ENCODE assay signal across 1 cellular context in the genomic region with DNA sequence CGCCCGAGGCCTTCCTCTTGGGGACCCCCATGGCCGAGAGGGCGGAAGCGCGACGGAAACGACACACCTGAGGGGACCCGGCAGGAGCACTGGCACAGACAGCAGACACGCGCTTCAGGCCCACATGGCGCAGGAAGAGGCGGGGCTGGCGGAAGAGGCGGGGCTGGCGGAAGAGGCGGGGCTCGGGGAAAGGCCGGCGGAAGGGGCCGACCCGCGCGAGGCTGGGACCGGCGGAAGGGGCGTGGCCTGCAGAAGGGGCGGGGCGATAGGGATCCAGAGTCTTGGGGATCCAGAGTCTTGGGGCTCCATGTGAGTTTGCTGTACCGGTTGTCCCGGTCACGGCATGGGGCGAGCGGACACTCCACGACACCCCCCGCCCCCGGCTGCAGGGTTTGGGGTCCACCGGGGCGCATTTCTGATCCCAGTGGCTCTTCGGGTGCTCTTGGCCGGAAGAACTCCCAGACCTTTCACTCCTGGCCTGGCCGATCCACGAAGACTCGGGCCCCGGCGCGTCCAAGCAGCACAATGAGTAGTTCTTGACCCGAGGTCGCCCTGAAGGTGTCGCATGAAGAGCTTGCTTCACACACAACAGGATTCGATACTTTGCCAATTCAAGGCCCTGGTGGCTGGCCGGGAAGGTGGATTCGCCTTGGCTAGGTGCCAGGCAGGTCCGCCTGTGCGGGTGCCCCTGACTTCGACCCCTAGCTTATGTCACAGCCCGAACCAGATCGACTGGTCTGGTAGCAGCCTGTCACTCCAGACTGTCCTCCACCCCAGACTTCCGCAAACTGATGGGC.
TF ChIP-seq lines count a peak whose summit lies in the region.

A gene with protein sequence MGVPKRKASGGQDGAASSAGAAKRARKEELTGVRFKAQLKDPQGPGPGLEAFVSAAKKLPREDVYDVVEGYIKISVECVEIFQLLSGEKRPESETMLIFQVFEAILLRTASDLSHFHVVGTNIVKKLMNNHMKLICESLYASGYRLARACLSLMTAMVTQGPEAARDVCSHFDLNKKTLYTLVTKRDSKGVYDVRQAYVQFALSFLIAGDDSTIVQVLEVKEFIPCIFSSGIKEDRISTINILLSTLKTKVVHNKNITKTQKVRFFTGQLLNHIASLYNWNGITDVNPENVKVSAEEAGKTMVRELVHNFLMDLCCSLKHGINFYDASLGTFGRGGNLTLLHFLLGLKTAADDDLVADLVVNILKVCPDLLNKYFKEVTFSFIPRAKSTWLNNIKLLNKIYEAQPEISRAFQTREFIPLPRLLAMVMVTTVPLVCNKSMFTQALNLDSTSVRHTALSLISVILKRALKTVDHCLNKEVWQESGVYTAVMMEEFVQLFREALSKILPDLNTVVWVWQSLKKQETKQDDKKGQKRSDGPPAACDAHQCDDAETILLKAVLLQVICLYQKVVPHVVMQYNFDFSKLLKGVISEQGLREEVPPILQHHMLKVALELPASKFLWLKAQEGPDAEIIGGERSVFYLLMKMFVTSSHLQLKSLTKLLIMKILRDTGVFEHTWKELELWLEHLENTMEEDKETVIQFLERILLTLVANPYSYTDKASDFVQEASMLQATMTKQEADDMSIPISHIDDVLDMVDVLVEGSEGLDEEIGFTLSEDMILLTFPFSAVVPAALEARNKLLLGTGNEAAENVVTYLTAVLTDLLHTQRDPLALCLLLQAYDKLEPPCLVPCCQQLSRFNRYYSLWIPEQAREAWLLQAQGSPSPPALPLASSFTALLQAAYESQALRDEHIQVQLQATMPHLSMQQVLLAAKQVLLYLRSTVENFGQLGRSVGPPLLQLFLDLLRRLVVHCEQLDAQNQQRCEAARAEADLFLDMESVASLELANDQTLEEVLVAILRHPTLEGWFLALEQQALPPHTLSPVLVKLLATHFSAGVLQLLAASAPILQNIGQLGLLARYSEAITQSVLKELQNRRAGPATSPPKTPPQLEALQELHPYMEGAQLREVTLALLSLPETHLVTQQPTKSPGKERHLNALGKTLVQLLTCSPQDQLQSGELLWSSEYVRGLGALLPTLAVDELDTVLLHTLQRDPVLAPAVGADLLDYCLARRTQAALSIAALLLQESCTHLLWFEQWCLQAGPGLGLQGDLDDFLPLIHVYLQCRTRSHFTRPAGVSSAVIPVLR (N-terminal part only) (minus strand): TSS at position 133 of the 797 bp plus-strand sequence. CDS start 102 bp downstream, at position 31.

TF ChIP-seq in K562, 482 proteins besides CTCF, POLR2A, EP300 and RAD21 (continued from another document and continues in another):
- TF ChIP-seq, protein P1, sequence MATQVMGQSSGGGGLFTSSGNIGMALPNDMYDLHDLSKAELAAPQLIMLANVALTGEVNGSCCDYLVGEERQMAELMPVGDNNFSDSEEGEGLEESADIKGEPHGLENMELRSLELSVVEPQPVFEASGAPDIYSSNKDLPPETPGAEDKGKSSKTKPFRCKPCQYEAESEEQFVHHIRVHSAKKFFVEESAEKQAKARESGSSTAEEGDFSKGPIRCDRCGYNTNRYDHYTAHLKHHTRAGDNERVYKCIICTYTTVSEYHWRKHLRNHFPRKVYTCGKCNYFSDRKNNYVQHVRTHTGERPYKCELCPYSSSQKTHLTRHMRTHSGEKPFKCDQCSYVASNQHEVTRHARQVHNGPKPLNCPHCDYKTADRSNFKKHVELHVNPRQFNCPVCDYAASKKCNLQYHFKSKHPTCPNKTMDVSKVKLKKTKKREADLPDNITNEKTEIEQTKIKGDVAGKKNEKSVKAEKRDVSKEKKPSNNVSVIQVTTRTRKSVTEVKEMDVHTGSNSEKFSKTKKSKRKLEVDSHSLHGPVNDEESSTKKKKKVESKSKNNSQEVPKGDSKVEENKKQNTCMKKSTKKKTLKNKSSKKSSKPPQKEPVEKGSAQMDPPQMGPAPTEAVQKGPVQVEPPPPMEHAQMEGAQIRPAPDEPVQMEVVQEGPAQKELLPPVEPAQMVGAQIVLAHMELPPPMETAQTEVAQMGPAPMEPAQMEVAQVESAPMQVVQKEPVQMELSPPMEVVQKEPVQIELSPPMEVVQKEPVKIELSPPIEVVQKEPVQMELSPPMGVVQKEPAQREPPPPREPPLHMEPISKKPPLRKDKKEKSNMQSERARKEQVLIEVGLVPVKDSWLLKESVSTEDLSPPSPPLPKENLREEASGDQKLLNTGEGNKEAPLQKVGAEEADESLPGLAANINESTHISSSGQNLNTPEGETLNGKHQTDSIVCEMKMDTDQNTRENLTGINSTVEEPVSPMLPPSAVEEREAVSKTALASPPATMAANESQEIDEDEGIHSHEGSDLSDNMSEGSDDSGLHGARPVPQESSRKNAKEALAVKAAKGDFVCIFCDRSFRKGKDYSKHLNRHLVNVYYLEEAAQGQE (CRISPR knock-in tag; IDR thresholded peaks at IDR 0.05; ENCODE audit: low read depth), result 0 out of 2 replicates have a peak, but pooled peaks have one; percentile 19
- TF ChIP-seq MXI1 (IDR thresholded peaks at IDR 0.05; ENCODE audit: low read depth, low read length), result peak; percentile 99
- TF ChIP-seq, protein P2, sequence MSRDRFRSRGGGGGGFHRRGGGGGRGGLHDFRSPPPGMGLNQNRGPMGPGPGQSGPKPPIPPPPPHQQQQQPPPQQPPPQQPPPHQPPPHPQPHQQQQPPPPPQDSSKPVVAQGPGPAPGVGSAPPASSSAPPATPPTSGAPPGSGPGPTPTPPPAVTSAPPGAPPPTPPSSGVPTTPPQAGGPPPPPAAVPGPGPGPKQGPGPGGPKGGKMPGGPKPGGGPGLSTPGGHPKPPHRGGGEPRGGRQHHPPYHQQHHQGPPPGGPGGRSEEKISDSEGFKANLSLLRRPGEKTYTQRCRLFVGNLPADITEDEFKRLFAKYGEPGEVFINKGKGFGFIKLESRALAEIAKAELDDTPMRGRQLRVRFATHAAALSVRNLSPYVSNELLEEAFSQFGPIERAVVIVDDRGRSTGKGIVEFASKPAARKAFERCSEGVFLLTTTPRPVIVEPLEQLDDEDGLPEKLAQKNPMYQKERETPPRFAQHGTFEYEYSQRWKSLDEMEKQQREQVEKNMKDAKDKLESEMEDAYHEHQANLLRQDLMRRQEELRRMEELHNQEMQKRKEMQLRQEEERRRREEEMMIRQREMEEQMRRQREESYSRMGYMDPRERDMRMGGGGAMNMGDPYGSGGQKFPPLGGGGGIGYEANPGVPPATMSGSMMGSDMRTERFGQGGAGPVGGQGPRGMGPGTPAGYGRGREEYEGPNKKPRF (IDR thresholded peaks at IDR 0.05; ENCODE audit: low read depth, low read length), result no peak
- TF ChIP-seq RBM14 (IDR thresholded peaks at IDR 0.05; ENCODE audit: borderline replicate concordance, insufficient read depth, low read depth, low read length), result no peak
- TF ChIP-seq EZH2 (IDR thresholded peaks at IDR 0.05; ENCODE audit: borderline replicate concordance, low read depth, low read length), result no peak
- TF ChIP-seq JUN (IDR thresholded peaks at IDR 0.05; ENCODE audit: borderline replicate concordance, low read depth, low read length), result peak; percentile 63; the same call in 1 of the 2 replicates
- no peak for TF ChIP-seq JUN (CRISPR knock-in tag; IDR thresholded peaks at IDR 0.05; ENCODE audit: borderline replicate concordance)
- no peak for TF ChIP-seq NFATC3 (IDR thresholded peaks at IDR 0.05)
- TF ChIP-seq NR1H2 (CRISPR knock-in tag; IDR thresholded peaks at IDR 0.05), result peak; percentile 59; the same call in 1 of the 2 replicates
- peak; percentile 100 for TF ChIP-seq NKRF (IDR thresholded peaks at IDR 0.05; ENCODE audit: borderline replicate concordance)
- TF ChIP-seq, protein P3, sequence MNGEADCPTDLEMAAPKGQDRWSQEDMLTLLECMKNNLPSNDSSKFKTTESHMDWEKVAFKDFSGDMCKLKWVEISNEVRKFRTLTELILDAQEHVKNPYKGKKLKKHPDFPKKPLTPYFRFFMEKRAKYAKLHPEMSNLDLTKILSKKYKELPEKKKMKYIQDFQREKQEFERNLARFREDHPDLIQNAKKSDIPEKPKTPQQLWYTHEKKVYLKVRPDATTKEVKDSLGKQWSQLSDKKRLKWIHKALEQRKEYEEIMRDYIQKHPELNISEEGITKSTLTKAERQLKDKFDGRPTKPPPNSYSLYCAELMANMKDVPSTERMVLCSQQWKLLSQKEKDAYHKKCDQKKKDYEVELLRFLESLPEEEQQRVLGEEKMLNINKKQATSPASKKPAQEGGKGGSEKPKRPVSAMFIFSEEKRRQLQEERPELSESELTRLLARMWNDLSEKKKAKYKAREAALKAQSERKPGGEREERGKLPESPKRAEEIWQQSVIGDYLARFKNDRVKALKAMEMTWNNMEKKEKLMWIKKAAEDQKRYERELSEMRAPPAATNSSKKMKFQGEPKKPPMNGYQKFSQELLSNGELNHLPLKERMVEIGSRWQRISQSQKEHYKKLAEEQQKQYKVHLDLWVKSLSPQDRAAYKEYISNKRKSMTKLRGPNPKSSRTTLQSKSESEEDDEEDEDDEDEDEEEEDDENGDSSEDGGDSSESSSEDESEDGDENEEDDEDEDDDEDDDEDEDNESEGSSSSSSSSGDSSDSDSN (IDR thresholded peaks at IDR 0.05; ENCODE audit: borderline replicate concordance in 1 of 2, low read depth in 2 of 2, low read length in 2 of 2), result 0 out of 4 replicates have a peak, but pooled peaks have one; percentile 39 to 40
- no peak for TF ChIP-seq RBM17 (IDR thresholded peaks at IDR 0.05; ENCODE audit: borderline replicate concordance, low read depth, low read length)
- TF ChIP-seq BRD4 (IDR thresholded peaks at IDR 0.05), result peak; percentile 71; the same call in 1 of the 2 replicates
- TF ChIP-seq, protein P4, sequence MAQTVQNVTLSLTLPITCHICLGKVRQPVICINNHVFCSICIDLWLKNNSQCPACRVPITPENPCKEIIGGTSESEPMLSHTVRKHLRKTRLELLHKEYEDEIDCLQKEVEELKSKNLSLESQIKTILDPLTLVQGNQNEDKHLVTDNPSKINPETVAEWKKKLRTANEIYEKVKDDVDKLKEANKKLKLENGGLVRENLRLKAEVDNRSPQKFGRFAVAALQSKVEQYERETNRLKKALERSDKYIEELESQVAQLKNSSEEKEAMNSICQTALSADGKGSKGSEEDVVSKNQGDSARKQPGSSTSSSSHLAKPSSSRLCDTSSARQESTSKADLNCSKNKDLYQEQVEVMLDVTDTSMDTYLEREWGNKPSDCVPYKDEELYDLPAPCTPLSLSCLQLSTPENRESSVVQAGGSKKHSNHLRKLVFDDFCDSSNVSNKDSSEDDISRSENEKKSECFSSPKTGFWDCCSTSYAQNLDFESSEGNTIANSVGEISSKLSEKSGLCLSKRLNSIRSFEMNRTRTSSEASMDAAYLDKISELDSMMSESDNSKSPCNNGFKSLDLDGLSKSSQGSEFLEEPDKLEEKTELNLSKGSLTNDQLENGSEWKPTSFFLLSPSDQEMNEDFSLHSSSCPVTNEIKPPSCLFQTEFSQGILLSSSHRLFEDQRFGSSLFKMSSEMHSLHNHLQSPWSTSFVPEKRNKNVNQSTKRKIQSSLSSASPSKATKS (CRISPR knock-in tag; IDR thresholded peaks at IDR 0.05), result no peak
- peak; percentile 50; the same call in 1 of the 2 replicates for TF ChIP-seq SMARCA4 (IDR thresholded peaks at IDR 0.05)
- peak; percentile 69 for TF ChIP-seq ERF (CRISPR knock-in tag; IDR thresholded peaks at IDR 0.05)
- TF ChIP-seq GTF2A2 (tag; IDR thresholded peaks at IDR 0.05), result no peak
- no peak for TF ChIP-seq KDM1A (IDR thresholded peaks at IDR 0.05)
- TF ChIP-seq, protein P5, sequence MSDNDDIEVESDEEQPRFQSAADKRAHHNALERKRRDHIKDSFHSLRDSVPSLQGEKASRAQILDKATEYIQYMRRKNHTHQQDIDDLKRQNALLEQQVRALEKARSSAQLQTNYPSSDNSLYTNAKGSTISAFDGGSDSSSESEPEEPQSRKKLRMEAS (CRISPR knock-in tag; IDR thresholded peaks at IDR 0.05), result peak; percentile 98
- TF ChIP-seq ETV5 (CRISPR knock-in tag; IDR thresholded peaks at IDR 0.05; ENCODE audit: low read depth), result peak; percentile 85
